ENCODE assay signal across 20 cellular contexts in the genomic region with DNA sequence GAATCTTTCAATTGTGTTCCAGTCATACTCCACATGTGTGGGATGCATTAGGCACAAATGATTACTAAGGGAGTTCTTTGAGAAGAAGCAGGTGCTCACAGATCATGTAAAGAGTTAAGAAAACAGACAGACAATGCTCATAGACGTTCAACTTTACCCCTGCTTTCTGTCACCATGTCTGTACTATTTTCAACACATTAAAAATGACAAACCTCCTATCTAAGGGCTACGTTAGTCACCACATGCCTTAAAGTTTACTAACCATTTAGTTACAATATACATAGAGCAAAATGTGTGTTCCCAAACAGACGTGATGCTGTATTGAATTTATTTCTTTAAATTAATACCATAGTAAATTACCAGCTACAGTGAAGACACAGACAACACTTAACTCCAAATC.
A peak's percentile ranks its signal among the peaks of the same experiment; 100 is the strongest.
DNase-seq lines count a peak whose midpoint lies in the region; ATAC-seq and TF ChIP-seq lines count a peak whose summit lies in the region.
"Had no signal": no experiment of that assay in that cellular context is flagged by ENCODE, and none has a peak within 500 bp of the region (broad histone marks: within the 10 kb centered on the region; RNA-seq: fewer than 3 reads in every experiment).

No MANE protein-coding gene starts in this region.

- H3K27me3 ChIP-seq in BE2C, result no peaks in the 10 kb centered on the region
- H3K27me3 ChIP-seq in RWPE2 (ENCODE audit: insufficient read depth, poor library complexity, severe bottlenecking), result no peaks in the 10 kb centered on the region
- H3K27me3 ChIP-seq: BLaER1 had no signal

- no peaks in the 10 kb centered on the region for H3K9me3 ChIP-seq in BE2C
- H3K9me3 ChIP-seq in RWPE2 (ENCODE audit: severe bottlenecking), result no peaks in the 10 kb centered on the region
- H3K9me3 ChIP-seq: BLaER1, Caco-2 had no signal

- peaks cover 6% of the 10 kb centered on the region for H3K4me1 Mint-ChIP-seq in nephron
- H3K4me1 Mint-ChIP-seq: CD4-positive, CD25-positive, alpha-beta regulatory T cell had no signal

- H3K4me3 ChIP-seq in BE2C (ENCODE audit: low read depth, low read length) (no peak overlapping the region), RWPE2 (ENCODE audit: severe bottlenecking) (no peak overlapping the region)
- H3K4me3 ChIP-seq: BLaER1, GM12878, GM23338 had no signal

- no peak for TF ChIP-seq CTCF in BE2C (IDR thresholded peaks at IDR 0.05; ENCODE audit: low read depth, low read length)
- TF ChIP-seq CTCF in RWPE2 (IDR thresholded peaks at IDR 0.05; ENCODE audit: poor library complexity, severe bottlenecking), result no peak
- TF ChIP-seq CTCF in nephron (IDR thresholded peaks at IDR 0.05; ENCODE audit: unreplicated experiment in 3 of 3), result no peak

- no peak overlapping the region for H3K4me3 Mint-ChIP-seq in nephron
- H3K4me3 Mint-ChIP-seq: CD4-positive, CD25-positive, alpha-beta regulatory T cell; CD8-positive, alpha-beta T cell; GM23338; H9 had no signal

- H3K36me3 ChIP-seq in BE2C, result peaks cover 7% of the 10 kb centered on the region
- no peaks in the 10 kb centered on the region for H3K36me3 ChIP-seq in RWPE2 (ENCODE audit: low read depth)
- H3K36me3 ChIP-seq: BLaER1 had no signal

- ATAC-seq in RWPE2 (ENCODE audit: low read depth), result peak; percentile 17; the same call in 1 of the 3 replicates
- ATAC-seq in GM19395 (IDR thresholded peaks at IDR 0.05; ENCODE audit: unreplicated experiment), result no peak
- ATAC-seq: CD8-positive, alpha-beta T cell; GM12878; GM23338; HCT116 had no signal

- H3K4me1 ChIP-seq in BE2C (peaks cover 5% of the 10 kb centered on the region; the same call in 1 of the 2 replicates), RWPE2 (ENCODE audit: insufficient read depth, poor library complexity, severe bottlenecking) (no peaks in the 10 kb centered on the region)
- H3K4me1 ChIP-seq: BLaER1, Caco-2 had no signal

- no peaks in the 10 kb centered on the region for H3K27me3 Mint-ChIP-seq in nephron (ENCODE audit: low read depth)
- H3K27me3 Mint-ChIP-seq: CD4-positive, CD25-positive, alpha-beta regulatory T cell had no signal

- no peaks in the 10 kb centered on the region for H3K9me3 Mint-ChIP-seq in nephron
- H3K9me3 Mint-ChIP-seq: H9 had no signal

- no peaks in the 10 kb centered on the region for H3K36me3 Mint-ChIP-seq in nephron (ENCODE audit: low read depth)
- H3K36me3 Mint-ChIP-seq: CD4-positive, CD25-positive, alpha-beta regulatory T cell; CD8-positive, alpha-beta T cell had no signal

- DNase-seq in BE2C, result peak; percentile 15
- peak; percentile 1 for DNase-seq in ELR (ENCODE audit: low read depth)
- DNase-seq in RWPE2 (ENCODE audit: low spot score), result no peak
- DNase-seq in NCI-H128 (lab: John Stamatoyannopoulos, UW; ENCODE audit: unreplicated experiment), result no peak
- DNase-seq in NCI-H2029 (lab: John Stamatoyannopoulos, UW), result no peak
- no peak for DNase-seq in stimulated activated naive CD4-positive, alpha-beta T cell treated with Interleukin-2 at 50 U/mL for 16 hours (lab: John Stamatoyannopoulos, UW)
- DNase-seq: Caco-2; CD4-positive, CD25-positive, alpha-beta regulatory T cell; CD8-positive, alpha-beta T cell; DMS153; DND-41; GDM1; H9 had no signal

- H3K27ac ChIP-seq in RWPE2 (ENCODE audit: poor library complexity, severe bottlenecking), result no peak overlapping the region
- H3K27ac ChIP-seq: BLaER1, C4-2B had no signal

- peak overlapping the region in 2 of 3 experiments; percentile 35 to 77 for H3K27ac Mint-ChIP-seq in nephron
- H3K27ac Mint-ChIP-seq: CD4-positive, CD25-positive, alpha-beta regulatory T cell; CD8-positive, alpha-beta T cell; GM23338; H9 had no signal

Comparison
In these comparisons a context has a peak if more than half of its experiments do, and no peak if none do; other contexts are left out.
1. DNase-seq: peak in BE2C (single experiment) and ELR (single experiment); none in RWPE2 (single experiment), NCI-H128 (single experiment), NCI-H2029 (single experiment) and stimulated activated naive CD4-positive, alpha-beta T cell treated with Interleukin-2 at 50 U/mL for 16 hours (single experiment).